8 cellular contexts compared by ENCODE assay signal in genomic region chr19:49850487-49851342, GRCh38. TPM values are rescaled to one million over a fixed set of nuclear protein-coding genes. Genes with fewer than 3 reads are reported as not detected.
DNase-seq lines count a peak whose midpoint lies in the region; TF ChIP-seq lines count a peak whose summit lies in the region.

Gene PTOV1 (plus strand): TSS chr19:49851159.

- no peak within 1 kb of the TSS for H4K5ac ChIP-seq in H9 (ENCODE audit: insufficient read length, low read depth, low read length)

- H3F3A ChIP-seq in MM.1S (ENCODE audit: insufficient read depth, low read length) (peaks cover 19% of the 10 kb centered on the region), neural progenitor cell (ENCODE audit: low read depth) (peaks cover 56% of the 10 kb centered on the region)

- H4K20me1 ChIP-seq in H9 (ENCODE audit: control insufficient read depth, insufficient read depth, insufficient read length) (peaks cover 3% of the 10 kb centered on the region), MM.1S (ENCODE audit: insufficient read depth, low read length) (no peaks in the 10 kb centered on the region; the same call in 1 of the 2 replicates), neural progenitor cell (ENCODE audit: low read depth) (peaks cover 44% of the 10 kb centered on the region)

- no peak within 1 kb of the TSS for H2BK15ac ChIP-seq in H9 (ENCODE audit: low read depth, low read length)

- H3K56ac ChIP-seq in H9 (ENCODE audit: insufficient read length, low read depth, low read length): no peak within 1 kb of the TSS

- H2AFZ ChIP-seq in H9 (ENCODE audit: low read length): no peak within 1 kb of the TSS
- H2AFZ ChIP-seq in MM.1S (ENCODE audit: low read length): peak within 1 kb of the TSS; percentile 92
- peak within 1 kb of the TSS; percentile 53 for H2AFZ ChIP-seq in neural progenitor cell (replicated peaks)

- H3K27ac Mint-ChIP-seq in H9 (peak within 1 kb of the TSS; percentile 91 to 96 (median 95)), neural progenitor cell (peak within 1 kb of the TSS; percentile 94)

- H3K27me3 ChIP-seq in H9 (ENCODE audit: insufficient read depth, low read length) (no peaks in the 10 kb centered on the region), MM.1S (replicated peaks; ENCODE audit: insufficient read depth, low read length) (no peaks in the 10 kb centered on the region), neural progenitor cell (no peaks in the 10 kb centered on the region), stomach smooth muscle (ENCODE audit: control insufficient read depth in 1 of 2, insufficient read depth in 2 of 2, low read length in 2 of 2) (no peaks in the 10 kb centered on the region)

- peak within 1 kb of the TSS; percentile 85; the same call in 1 of the 2 replicates for H3K14ac ChIP-seq in H9 (ENCODE audit: insufficient read depth, low read length)

- H3K27ac ChIP-seq in H9 (ENCODE audit: insufficient read length, low read depth, low read length) (no peak within 1 kb of the TSS), MM.1S (ENCODE audit: low read length) (peak within 1 kb of the TSS; percentile 96), neural progenitor cell (peak within 1 kb of the TSS; percentile 98), stomach smooth muscle (ENCODE audit: low read length) (peak within 1 kb of the TSS; percentile 99)

- H3K4ac ChIP-seq in H9 (ENCODE audit: low read depth, low read length): no peak within 1 kb of the TSS

- H3K79me2 ChIP-seq in H9 (ENCODE audit: insufficient read depth, low read length) (peaks cover 9% of the 10 kb centered on the region; the same call in 1 of the 2 replicates), MM.1S (ENCODE audit: low read length) (peaks cover 32% of the 10 kb centered on the region), neural progenitor cell (ENCODE audit: low read depth) (peaks cover 65% of the 10 kb centered on the region)

- H2BK120ac ChIP-seq in H9 (ENCODE audit: low read depth, low read length, poor library complexity, severe bottlenecking): no peak within 1 kb of the TSS

- H3K36me3 ChIP-seq in MM.1S (replicated peaks; ENCODE audit: insufficient read depth, low read length) (no peaks in the 10 kb centered on the region), neural progenitor cell (no peaks in the 10 kb centered on the region), stomach smooth muscle (ENCODE audit: control insufficient read depth in 2 of 2, insufficient read depth in 2 of 2, low read length in 2 of 2) (peaks cover 0 to 5% of the 10 kb centered on the region in 2 donors)

- peaks cover 22 to 27% of the 10 kb centered on the region in 2 experiments for H3K4me1 Mint-ChIP-seq in H9
- H3K4me1 Mint-ChIP-seq in neural progenitor cell: peaks cover 22% of the 10 kb centered on the region

- H2BK5ac ChIP-seq in H9 (ENCODE audit: insufficient read length, low read length): no peak within 1 kb of the TSS

- TF ChIP-seq CTCF in H9 (conservative IDR thresholded peaks at IDR 0.05) (no peak), MM.1S (IDR thresholded peaks at IDR 0.05; ENCODE audit: low read length) (no peak), foreskin fibroblast (IDR thresholded peaks at IDR 0.05; ENCODE audit: low read depth, low read length) (no peak), neural progenitor cell (IDR thresholded peaks at IDR 0.05) (no peak)

- H3K4me3 ChIP-seq in MM.1S (ENCODE audit: low read length): peak within 1 kb of the TSS; percentile 91
- peak within 1 kb of the TSS; percentile 92 to 94 for H3K4me3 ChIP-seq in foreskin fibroblast (ENCODE audit: low read depth in 1 of 2, low read length in 2 of 2)
- peak within 1 kb of the TSS; percentile 88 for H3K4me3 ChIP-seq in neural progenitor cell
- peak within 1 kb of the TSS; percentile 90 to 93 for H3K4me3 ChIP-seq in stomach smooth muscle (ENCODE audit: low read length in 2 of 2)

- H4K8ac ChIP-seq in H9 (replicated peaks; ENCODE audit: insufficient read length, low read depth, low read length): no peak within 1 kb of the TSS

- H3K23me2 ChIP-seq in H9 (ENCODE audit: insufficient read length, low read depth, low read length, poor library complexity, severe bottlenecking): peaks cover 10% of the 10 kb centered on the region

- no peak within 1 kb of the TSS for H2AK5ac ChIP-seq in H9 (ENCODE audit: insufficient read length, low read length)

- H3K9ac ChIP-seq in H9 (ENCODE audit: extremely low read depth, insufficient read length, low read length) (peak within 1 kb of the TSS; percentile 66), MM.1S (ENCODE audit: low read length) (peak within 1 kb of the TSS; percentile 100), neural progenitor cell (peak within 1 kb of the TSS; percentile 74), stomach smooth muscle (ENCODE audit: low read length in 2 of 2) (peak within 1 kb of the TSS; percentile 94)

- WGBS in H9 (ENCODE audit: extremely low coverage, insufficient read length, low lambda C conversion rate): no CpG with 5 or more reads among the region's 98 CpGs

- peak within 1 kb of the TSS; percentile 10 for H2BK12ac ChIP-seq in H9 (ENCODE audit: insufficient read length, low read depth, low read length)

- H3K4me2 ChIP-seq in H9 (ENCODE audit: insufficient read depth, insufficient read length, low read length): peak within 1 kb of the TSS; percentile 90
- peak within 1 kb of the TSS; percentile 86 for H3K4me2 ChIP-seq in MM.1S (ENCODE audit: low read depth, low read length)
- peak within 1 kb of the TSS; percentile 98 for H3K4me2 ChIP-seq in neural progenitor cell

- H3K36me3 Mint-ChIP-seq in H9 (ENCODE audit: insufficient read depth in 1 of 3, low read depth in 3 of 3) (peaks cover 30 to 43% (median 35%) of the 10 kb centered on the region in 3 experiments), neural progenitor cell (peaks cover 33% of the 10 kb centered on the region)

- H3K9me3 ChIP-seq in H9 (ENCODE audit: control insufficient read depth, low read depth, low read length): no peaks in the 10 kb centered on the region
- no peaks in the 10 kb centered on the region for H3K9me3 ChIP-seq in MM.1S (replicated peaks; ENCODE audit: insufficient read depth, low read length)
- H3K9me3 ChIP-seq in neural progenitor cell (ENCODE audit: low read depth): no peaks in the 10 kb centered on the region
- H3K9me3 ChIP-seq in stomach smooth muscle (ENCODE audit: control insufficient read depth in 2 of 2, low read length in 2 of 2): no peaks in the 10 kb centered on the region

- H3K9me3 Mint-ChIP-seq in H9: peaks cover 0 to 4% of the 10 kb centered on the region in 2 experiments; a peak in 2 of 5 replicates
- peaks cover 15% of the 10 kb centered on the region for H3K9me3 Mint-ChIP-seq in neural progenitor cell

- H3K23ac ChIP-seq in H9 (ENCODE audit: insufficient read length, low read depth, low read length): no peak within 1 kb of the TSS

- no peak within 1 kb of the TSS for H2BK20ac ChIP-seq in H9 (ENCODE audit: low read depth, low read length, poor library complexity, severe bottlenecking)

- H4K91ac ChIP-seq in H9 (ENCODE audit: insufficient read length, low read depth, low read length): no peak within 1 kb of the TSS

- H3K4me3 Mint-ChIP-seq in H9 (peak within 1 kb of the TSS; percentile 81 to 90), neural progenitor cell (peak within 1 kb of the TSS; percentile 94)

- H3K27me3 Mint-ChIP-seq in H9 (ENCODE audit: low read depth) (no peaks in the 10 kb centered on the region; the same call in none of the 2 replicates), neural progenitor cell (ENCODE audit: insufficient read depth, low read depth) (peaks cover 16% of the 10 kb centered on the region)

- H3K18ac ChIP-seq in H9 (ENCODE audit: insufficient read length, low read depth, low read length): peak within 1 kb of the TSS; percentile 80

- DNase-seq in EL (peak; percentile 92), H9 (peak; percentile 93), MM.1S (peak; percentile 91), SHP77 treated with DMSO at 0.1 percent for 48 hours (lab: John Stamatoyannopoulos, UW) (peak; percentile 72), activated gamma-delta T cell (lab: John Stamatoyannopoulos, UW) (peak; percentile 79), foreskin fibroblast (peak; percentile 89 to 96), neural progenitor cell (ENCODE audit: low spot score) (peak; percentile 96)

- no peak within 1 kb of the TSS for H3T11ph ChIP-seq in H9 (ENCODE audit: low read length)

- H3K4me1 ChIP-seq in H9 (ENCODE audit: insufficient read depth, low read length) (no peaks in the 10 kb centered on the region; the same call in 1 of the 2 replicates), MM.1S (ENCODE audit: low read length) (peaks cover 15% of the 10 kb centered on the region), neural progenitor cell (peaks cover 12% of the 10 kb centered on the region), stomach smooth muscle (ENCODE audit: control insufficient read depth, insufficient read depth, low read length) (peaks cover 32% of the 10 kb centered on the region)

- no peaks in the 10 kb centered on the region for H3K9me2 ChIP-seq in MM.1S (replicated peaks; ENCODE audit: insufficient read depth, low read length)

- peaks cover 11% of the 10 kb centered on the region for H3K79me1 ChIP-seq in H9 (ENCODE audit: insufficient read depth, low read depth, low read length, poor library complexity, severe bottlenecking)

RNA-seq across cellular contexts. Expression of gene PTOV1, which starts in this region (rescaled TPM):
- 309 and 317 TPM in 2 replicates for total RNA-seq in H9 (2021)
- 63.5 and 218 TPM in 2 replicates for total RNA-seq in neural progenitor cell (ENCODE audit: low replicate concordance)
